In genomic region chr12:113840401-113841042, GRCh38 we compare ENCODE assay signal across 24 cellular contexts.
DNase-seq lines count a peak whose midpoint lies in the region; ATAC-seq and TF ChIP-seq lines count a peak whose summit lies in the region.
"Had no signal": no experiment of that assay in that cellular context is flagged by ENCODE, and none has a peak within 500 bp of the region (broad histone marks: within the 10 kb centered on the region; RNA-seq: fewer than 3 reads in every experiment).

No MANE protein-coding gene starts in this region.

- no peak overlapping the region for H3K4me2 ChIP-seq in mammary epithelial cell (ENCODE audit: insufficient read depth, low read depth, low read length)

- H3K4me1 Mint-ChIP-seq in T-helper 1 cell treated with Interleukin-12 subunit alpha and Interleukin-12 subunit beta and Interleukin-4 antibody, amounts not matched to agents 30 μg/mL and 1 μg/mL, for 36 hours (ENCODE audit: low read depth): no peaks in the 10 kb centered on the region
- H3K4me1 Mint-ChIP-seq in MCF 10A (ENCODE audit: insufficient read depth, unreplicated experiment): no peaks in the 10 kb centered on the region
- H3K4me1 Mint-ChIP-seq in brain: peaks cover 62% of the 10 kb centered on the region
- peaks cover 5% of the 10 kb centered on the region for H3K4me1 Mint-ChIP-seq in stimulated activated effector memory CD8-positive, alpha-beta T cell treated with anti-CD3 and anti-CD28 coated beads, Interleukin-12 subunit alpha, Interleukin-12 subunit beta, amount 100 ng/mL, for 72 hours
- H3K4me1 Mint-ChIP-seq: CD14-positive monocyte had no signal

- no peaks in the 10 kb centered on the region for H3K36me3 ChIP-seq in mammary epithelial cell (ENCODE audit: insufficient read depth, low read length)
- H3K36me3 ChIP-seq: breast epithelium, gastrocnemius medialis had no signal

- in situ Hi-C loops in mammary epithelial cell (cut with MboI; ENCODE audit: low sequenced_read_pairs in 2 of 2): no loop called here
- in situ Hi-C loops in ACHN (cut with HindIII; ENCODE audit: low pct_ligation_motif_present, low pct_unique_long_range_greater_than_20kb, low sequenced_read_pairs): no loop called here

- H3K79me2 ChIP-seq in mammary epithelial cell (ENCODE audit: insufficient read depth, low read length): no peaks in the 10 kb centered on the region

- no peaks in the 10 kb centered on the region for H3K36me3 Mint-ChIP-seq in T-helper 1 cell treated with Interleukin-12 subunit alpha and Interleukin-12 subunit beta and Interleukin-4 antibody, amounts not matched to agents 30 μg/mL and 1 μg/mL, for 36 hours (ENCODE audit: low read depth)
- H3K36me3 Mint-ChIP-seq in MCF 10A (ENCODE audit: insufficient read depth, unreplicated experiment) (peaks cover 13% of the 10 kb centered on the region), brain (peaks cover 4% of the 10 kb centered on the region)
- peaks cover 26% of the 10 kb centered on the region for H3K36me3 Mint-ChIP-seq in stimulated activated effector memory CD8-positive, alpha-beta T cell treated with anti-CD3 and anti-CD28 coated beads, Interleukin-12 subunit alpha, Interleukin-12 subunit beta, amount 100 ng/mL, for 72 hours

- BruUV-seq in MCF 10A (replicated peaks; lab: Mats Ljungman, UMichigan) (no TSS peak), mammary epithelial cell (replicated peaks; lab: Mats Ljungman, UMichigan) (no TSS peak)

- no peaks in the 10 kb centered on the region for H3K4me1 ChIP-seq in mammary epithelial cell (ENCODE audit: insufficient read depth, low read length)
- H3K4me1 ChIP-seq: breast epithelium, gastrocnemius medialis had no signal

- no peaks in the 10 kb centered on the region for H3K9me3 Mint-ChIP-seq in T-helper 1 cell treated with Interleukin-12 subunit alpha and Interleukin-12 subunit beta and Interleukin-4 antibody, amounts not matched to agents 30 μg/mL and 1 μg/mL, for 36 hours
- H3K9me3 Mint-ChIP-seq in MCF 10A (ENCODE audit: unreplicated experiment) (no peaks in the 10 kb centered on the region), brain (no peaks in the 10 kb centered on the region)
- H3K9me3 Mint-ChIP-seq in stimulated activated effector memory CD8-positive, alpha-beta T cell treated with anti-CD3 and anti-CD28 coated beads, Interleukin-12 subunit alpha, Interleukin-12 subunit beta, amount 100 ng/mL, for 72 hours: no peaks in the 10 kb centered on the region
- H3K9me3 Mint-ChIP-seq: CD14-positive monocyte; naive thymus-derived CD8-positive, alpha-beta T cell had no signal

- dilution Hi-C loops in mammary epithelial cell (cut with HindIII; ENCODE audit: low sequenced_read_pairs): no loop called here

- POLR2A ChIA-PET in MCF 10A (lab: Yijun Ruan, JAX): no interaction called here

- H3K27ac Mint-ChIP-seq in T-helper 1 cell treated with Interleukin-12 subunit alpha and Interleukin-12 subunit beta and Interleukin-4 antibody, amounts not matched to agents 30 μg/mL and 1 μg/mL, for 36 hours: peak overlapping the region; percentile 31
- H3K27ac Mint-ChIP-seq in MCF 10A (ENCODE audit: low read depth, unreplicated experiment): peak overlapping the region; percentile 70
- peak overlapping the region in 3 of 5 experiments; percentile 19 to 74 (median 71) for H3K27ac Mint-ChIP-seq in brain
- H3K27ac Mint-ChIP-seq in stimulated activated effector memory CD8-positive, alpha-beta T cell treated with anti-CD3 and anti-CD28 coated beads, Interleukin-12 subunit alpha, Interleukin-12 subunit beta, amount 100 ng/mL, for 72 hours: peak overlapping the region; percentile 88

- WGBS in mammary epithelial cell (ENCODE audit: low coverage, missing lambda C conversion rate): 95% methylated on average over 11 of the region's 15 CpGs

- TF ChIP-seq CTCF in MCF 10A (IDR thresholded peaks at IDR 0.05; ENCODE audit: unreplicated experiment) (no peak), mammary epithelial cell (conservative IDR thresholded peaks at IDR 0.05 in 1 of 2, IDR thresholded peaks at IDR 0.05 in 1 of 2; ENCODE audit: extremely low read depth in 1 of 2, insufficient read depth in 1 of 2, low read depth in 1 of 2, low read length in 2 of 2) (no peak), brain (conservative IDR thresholded peaks at IDR 0.05) (no peak)

- H2AFZ ChIP-seq in mammary epithelial cell (ENCODE audit: low read depth, low read length): no peak overlapping the region

- H3K4me3 ChIP-seq in mammary epithelial cell (replicated peaks in 1 of 3; ENCODE audit: insufficient read depth in 1 of 3, low read depth in 2 of 3, low read length in 3 of 3): no peak overlapping the region
- H3K4me3 ChIP-seq: breast epithelium, gastrocnemius medialis, skin epidermis had no signal

- H4K20me1 ChIP-seq in mammary epithelial cell (ENCODE audit: insufficient read depth, low read length): no peaks in the 10 kb centered on the region

- no peak overlapping the region for H3K9ac ChIP-seq in mammary epithelial cell (ENCODE audit: insufficient read depth, low read length)

- H3K4me3 Mint-ChIP-seq in T-helper 1 cell treated with Interleukin-12 subunit alpha and Interleukin-12 subunit beta and Interleukin-4 antibody, amounts not matched to agents 30 μg/mL and 1 μg/mL, for 36 hours: no peak overlapping the region
- H3K4me3 Mint-ChIP-seq in MCF 10A (ENCODE audit: unreplicated experiment): no peak overlapping the region
- no peak overlapping the region for H3K4me3 Mint-ChIP-seq in brain
- H3K4me3 Mint-ChIP-seq in stimulated activated effector memory CD8-positive, alpha-beta T cell treated with anti-CD3 and anti-CD28 coated beads, Interleukin-12 subunit alpha, Interleukin-12 subunit beta, amount 100 ng/mL, for 72 hours: no peak overlapping the region
- H3K4me3 Mint-ChIP-seq: CD14-positive monocyte; naive thymus-derived CD8-positive, alpha-beta T cell had no signal

- intact Hi-C loops in MCF 10A (cut with micrococcal nuclease): no loop called here
- intact Hi-C loops in mammary epithelial cell (cut with micrococcal nuclease): no loop called here

- H3K9me3 ChIP-seq in mammary epithelial cell (replicated peaks; ENCODE audit: insufficient read depth, low read length): no peaks in the 10 kb centered on the region
- H3K9me3 ChIP-seq: breast epithelium, gastrocnemius medialis had no signal

- no peak for ATAC-seq in stimulated activated effector memory CD8-positive, alpha-beta T cell treated with anti-CD3 and anti-CD28 coated beads, Interleukin-12 subunit alpha, Interleukin-12 subunit beta, amount 100 ng/mL, for 72 hours
- ATAC-seq: gastrocnemius medialis; naive thymus-derived CD8-positive, alpha-beta T cell had no signal

- CTCF ChIA-PET in MCF 10A (lab: Yijun Ruan, JAX): no interaction called here
- CTCF ChIA-PET in mammary epithelial cell (lab: Charles Lee; ENCODE audit: low non-redundant PET): no interaction called here

- H3K27ac ChIP-seq in mammary epithelial cell (ENCODE audit: insufficient read depth, low read depth, low read length): no peak overlapping the region
- H3K27ac ChIP-seq: 22Rv1, breast epithelium, gastrocnemius medialis, skin epidermis had no signal

- no peaks in the 10 kb centered on the region for H3K27me3 ChIP-seq in mammary epithelial cell (ENCODE audit: insufficient read depth, low read length)
- H3K27me3 ChIP-seq: breast epithelium, gastrocnemius medialis had no signal

- no peaks in the 10 kb centered on the region for H3K27me3 Mint-ChIP-seq in T-helper 1 cell treated with Interleukin-12 subunit alpha and Interleukin-12 subunit beta and Interleukin-4 antibody, amounts not matched to agents 30 μg/mL and 1 μg/mL, for 36 hours (ENCODE audit: low read depth)
- no peaks in the 10 kb centered on the region for H3K27me3 Mint-ChIP-seq in MCF 10A (ENCODE audit: insufficient read depth, unreplicated experiment)
- no peaks in the 10 kb centered on the region for H3K27me3 Mint-ChIP-seq in brain
- H3K27me3 Mint-ChIP-seq: naive thymus-derived CD8-positive, alpha-beta T cell had no signal

- DNase-seq in T-helper 1 cell (no peak), MCF 10A (ENCODE audit: unreplicated experiment) (no peak), mammary epithelial cell (no peak), NOMO-1 (lab: John Stamatoyannopoulos, UW; ENCODE audit: unreplicated experiment in 2 of 2) (no peak), ACHN (no peak)
- DNase-seq in stimulated activated effector memory CD8-positive, alpha-beta T cell treated with anti-CD3 and anti-CD28 coated beads, Interleukin-12 subunit alpha, Interleukin-12 subunit beta, amount 100 ng/mL, for 72 hours (ENCODE audit: low spot score in 2 of 2): no peak
- DNase-seq: activated CD8-positive, alpha-beta memory T cell treated with anti-CD3 and anti-CD28 coated beads, Interleukin-2, amount 50 U/mL, for 48 hours; activated effector memory CD4-positive, alpha-beta T cell treated with Interleukin-2 at 50 U/mL for 16 hours; DMS79 treated with DMSO at 0.1 percent for 48 hours; gastrocnemius medialis; GDM1; midbrain; naive thymus-derived CD8-positive, alpha-beta T cell; NCI-H146; NCI-H2107; Right ventricle myocardium superior; stimulated activated naive CD4-positive, alpha-beta T cell; T1000 had no signal

Comparison
In these comparisons a context has a peak if more than half of its experiments do, and no peak if none do; other contexts are left out.
1. H3K27ac Mint-ChIP-seq: peak in every context shown above with its lines; median percentile 88 in stimulated activated effector memory CD8-positive, alpha-beta T cell treated with anti-CD3 and anti-CD28 coated beads, Interleukin-12 subunit alpha, Interleukin-12 subunit beta, amount 100 ng/mL, for 72 hours; 71 in brain; 70 in MCF 10A; 31 in T-helper 1 cell treated with Interleukin-12 subunit alpha and Interleukin-12 subunit beta and Interleukin-4 antibody, amounts not matched to agents 30 μg/mL and 1 μg/mL, for 36 hours.